ENCODE assay signal across 14 cellular contexts in the genomic region with DNA sequence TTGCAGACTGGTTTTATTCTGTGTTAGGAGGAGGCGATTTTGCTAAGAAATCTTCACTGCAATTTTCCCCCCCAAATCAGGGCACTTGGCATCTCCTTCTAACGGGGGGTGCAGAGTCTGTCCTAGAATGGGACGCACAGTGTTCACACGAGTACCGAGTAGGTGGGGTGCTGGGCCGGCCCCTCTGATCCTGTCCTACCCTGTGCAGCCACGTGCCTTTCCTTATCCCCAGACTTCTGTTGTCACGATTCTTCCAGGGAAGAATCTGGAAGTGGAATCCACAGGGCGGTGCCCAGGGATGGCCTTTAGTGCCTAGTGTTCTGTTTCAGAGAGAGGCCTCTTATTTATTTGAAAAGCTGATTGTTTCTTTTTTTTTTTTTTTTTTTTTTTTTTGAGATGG.
"Had no signal": no experiment of that assay in that cellular context is flagged by ENCODE, and none has a peak within 500 bp of the region (broad histone marks: within the 10 kb centered on the region; RNA-seq: fewer than 3 reads in every experiment).

No MANE protein-coding gene starts in this region.

- H3K27me3 ChIP-seq: adrenal gland, breast epithelium, tibial nerve had no signal

- H3K4me1 ChIP-seq: adrenal gland, breast epithelium had no signal

- H3K36me3 ChIP-seq: adrenal gland, breast epithelium, WERI-Rb-1 had no signal

- H3K27ac ChIP-seq: adrenal gland, breast epithelium, skin epidermis, WERI-Rb-1 had no signal

- DNase-seq: activated CD4-positive, alpha-beta T cell treated with anti-CD3 and anti-CD28 coated beads, Interleukin-2, amount 50 U/mL, for 4 hours; activated gamma-delta T cell; dermis blood vessel endothelial cell; effector memory CD4-positive, alpha-beta T cell; foreskin fibroblast; hippocampal formation; mammary epithelial cell; nephron progenitor cell; nucleus accumbens; WERI-Rb-1 had no signal

- H3K4me3 ChIP-seq: adrenal gland, breast epithelium, skin epidermis, tibial nerve had no signal

- H3K9me3 ChIP-seq: adrenal gland, breast epithelium, tibial nerve had no signal
